In the genomic region with DNA sequence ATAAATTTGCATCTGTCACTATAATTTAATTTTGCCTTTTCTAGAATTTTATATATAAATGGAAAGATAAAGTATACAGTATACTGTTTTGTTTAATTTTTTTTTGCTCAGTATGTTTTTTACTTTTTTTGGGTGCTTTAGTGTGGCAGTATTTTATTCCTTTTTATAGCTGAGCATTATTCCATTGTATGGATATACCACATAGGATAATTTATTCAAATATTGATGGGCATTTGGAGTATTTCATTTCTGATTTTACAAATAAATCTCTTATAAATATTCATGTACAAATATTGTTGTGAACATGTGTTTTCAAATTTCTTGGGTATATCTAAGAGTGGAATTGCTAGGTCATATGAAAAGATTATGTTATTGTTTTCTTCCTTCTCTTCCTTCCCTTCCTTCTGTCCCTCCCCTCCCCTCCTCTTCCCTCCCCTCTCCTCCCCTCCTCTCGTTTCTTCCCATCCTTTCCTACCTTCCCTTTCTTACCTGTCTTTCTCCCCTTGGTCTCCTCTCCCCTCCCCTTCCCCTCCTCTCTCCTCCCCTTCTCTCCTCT, we compare ENCODE assay signal across 19 cellular contexts. TPM values are rescaled to one million over a fixed set of nuclear protein-coding genes. Genes with fewer than 3 reads are reported as not detected.
DNase-seq lines count a peak whose midpoint lies in the region; ATAC-seq, FAIRE-seq and TF ChIP-seq lines count a peak whose summit lies in the region.
"Had no signal": no experiment of that assay in that cellular context is flagged by ENCODE, and none has a peak within 500 bp of the region (broad histone marks: within the 10 kb centered on the region; RNA-seq: fewer than 3 reads in every experiment).

No MANE protein-coding gene starts in this region.

- H3K36me3 ChIP-seq in SK-N-SH (replicated peaks in 1 of 2; ENCODE audit: control insufficient read depth in 1 of 2, insufficient read depth in 2 of 2, low read length in 1 of 2) (peaks cover 0 to 46% of the 10 kb centered on the region in 2 experiments), K562 (ENCODE audit: control insufficient read depth, insufficient read depth, low read length) (no peaks in the 10 kb centered on the region; the same call in 2 of the 3 replicates)
- H3K36me3 ChIP-seq: BE2C had no signal

- H3K79me2 ChIP-seq in SK-N-SH (ENCODE audit: insufficient read depth) (peaks cover 93% of the 10 kb centered on the region), K562 (ENCODE audit: control insufficient read depth, insufficient read depth, low read length) (peaks cover 49% of the 10 kb centered on the region)

- H3K27ac ChIP-seq in SK-N-SH (ENCODE audit: low read depth in 2 of 2, low read length in 1 of 2) (no peak overlapping the region), C4-2B (peak overlapping the region; percentile 22; the same call in 1 of the 2 replicates), K562 (ENCODE audit: extremely low read depth, low read depth, low read length) (no peak overlapping the region)
- H3K27ac ChIP-seq: A549, BLaER1 had no signal

- no peak overlapping the region for H3K9ac ChIP-seq in SK-N-SH
- H3K9ac ChIP-seq in K562 (ENCODE audit: insufficient read depth in 1 of 2, low read depth in 2 of 2, low read length in 2 of 2) = no peak overlapping the region
- H3K9ac ChIP-seq: BLaER1 had no signal

- POLR2A ChIA-PET in SK-N-SH (lab: Yijun Ruan, JAX) (no interaction called here), K562 (lab: Yijun Ruan, JAX) (interaction anchor here (1.6 kb wide), 1 partner anchor 10 kb away, joined by 7 read pairs; no protein-coding TSS in a partner anchor)

- H3K4me2 ChIP-seq in SK-N-SH = no peak overlapping the region
- H3K4me2 ChIP-seq in K562 (ENCODE audit: insufficient read depth, low read length) = no peak overlapping the region
- H3K4me2 ChIP-seq: A549, BLaER1 had no signal

- H3K9me2 ChIP-seq in SK-N-SH = no peaks in the 10 kb centered on the region

- TF ChIP-seq RAD21 in SK-N-SH (IDR thresholded peaks at IDR 0.05; ENCODE audit: low read length) (no peak), K562 (CRISPR knock-in tag; conservative IDR thresholded peaks at IDR 0.05 in 1 of 2, IDR thresholded peaks at IDR 0.05 in 1 of 2) (no peak)

- H2AFZ ChIP-seq in SK-N-SH (ENCODE audit: low read depth) (no peak overlapping the region), K562 (ENCODE audit: low read depth, low read length) (no peak overlapping the region)

- no peaks in the 10 kb centered on the region for H3K9me1 ChIP-seq in K562 (ENCODE audit: control insufficient read depth, insufficient read depth, low read length)

- H3F3A ChIP-seq in SK-N-SH (replicated peaks; ENCODE audit: insufficient read depth) = peaks cover 5% of the 10 kb centered on the region

- CTCF ChIA-PET in SK-N-SH (lab: Yijun Ruan, JAX) (interaction anchor here (0.9 to 1.2 kb wide), 2 partner anchors 10 to 47 kb away, joined by 3 read pairs; no protein-coding TSS in a partner anchor), K562 (lab: Yijun Ruan, JAX; ENCODE audit: low intra/inter-chr PET ratio) (no interaction called here)

- in situ Hi-C loops in K562 (cut with MboI) = no loop called here

- H4K20me1 ChIP-seq in SK-N-SH (ENCODE audit: insufficient read depth) (no peaks in the 10 kb centered on the region), K562 (replicated peaks; ENCODE audit: control insufficient read depth, insufficient read depth, low read length) (no peaks in the 10 kb centered on the region)
- H4K20me1 ChIP-seq: BLaER1 had no signal

- 75% methylated on average over 1 of the region's 1 CpG for WGBS in SK-N-SH (ENCODE audit: low lambda C conversion rate)
- 33% methylated on average over 1 of the region's 1 CpG for WGBS in K562 (ENCODE audit: insufficient coverage, low coverage, missing lambda C conversion rate)

- BruUV-seq in K562 (replicated peaks; lab: Mats Ljungman, UMichigan) = no TSS peak

- TF ChIP-seq EP300 in SK-N-SH (IDR thresholded peaks at IDR 0.05; ENCODE audit: borderline replicate concordance in 1 of 2, low read depth in 1 of 2, low read length in 1 of 2) = no peak
- no peak for TF ChIP-seq EP300 in K562 (IDR thresholded peaks at IDR 0.05; ENCODE audit: low read length)

- intact Hi-C loops in K562 (cut with micrococcal nuclease) = no loop called here

- TF ChIP-seq POLR2A in K562 (conservative IDR thresholded peaks at IDR 0.05) = no peak

- no peak for ATAC-seq in SK-N-SH treated with all-trans-retinoic acid at 6 μM for 48 hours
- ATAC-seq in K562 = no peak
- ATAC-seq: A549; CD8-positive, alpha-beta T cell had no signal

- TF ChIP-seq CTCF in SK-N-SH (IDR thresholded peaks at IDR 0.05) (no peak), C4-2B (conservative IDR thresholded peaks at IDR 0.05) (no peak), K562 (IDR thresholded peaks at IDR 0.05 in 2 of 3, conservative IDR thresholded peaks at IDR 0.05 in 1 of 3; ENCODE audit: insufficient read depth in 2 of 3, low read depth in 1 of 3, low read length in 3 of 3) (no peak)

- FAIRE-seq in K562 (lab: Jason Lieb, UNC) = no peak
- FAIRE-seq: A549, D721Med, G401.6, GM12891, GM19239 had no signal

- no peak overlapping the region for H3K4me3 ChIP-seq in SK-N-SH (ENCODE audit: low read depth in 2 of 2, low read length in 1 of 2)
- no peak overlapping the region for H3K4me3 ChIP-seq in K562
- H3K4me3 ChIP-seq: A549, BLaER1 had no signal

- H3K4me1 ChIP-seq in SK-N-SH (ENCODE audit: control insufficient read depth in 1 of 2, insufficient read depth in 2 of 2, low read depth in 1 of 2, low read length in 1 of 2) (no peaks in the 10 kb centered on the region), K562 (replicated peaks in 1 of 2; ENCODE audit: control insufficient read depth in 2 of 2, insufficient read depth in 2 of 2, low read length in 2 of 2) (peaks cover 0 to 5% of the 10 kb centered on the region in 2 experiments; a peak in 3 of 5 replicates)
- H3K4me1 ChIP-seq: BE2C, BLaER1, Caco-2 had no signal

- DNase-seq in SK-N-SH (no peak), K562 (ENCODE audit: extremely low read depth in 1 of 4, low spot score in 3 of 4) (no peak), AG20443 (ENCODE audit: low spot score) (no peak)
- DNase-seq: BE2C; C1 segment of cervical spinal cord; Caco-2; Calu3; CD4-positive, alpha-beta T cell; CD8-positive, alpha-beta T cell; DMS79 treated with DMSO at 0.1 percent for 48 hours; GF-D8 had no signal

- H3K9me3 ChIP-seq in SK-N-SH (peaks cover 22% of the 10 kb centered on the region), K562 (replicated peaks; ENCODE audit: control insufficient read depth, insufficient read depth, low read depth, low read length) (peaks cover 8% of the 10 kb centered on the region; the same call in 1 of the 2 replicates)
- H3K9me3 ChIP-seq: BE2C had no signal

- H3K27me3 ChIP-seq in SK-N-SH (ENCODE audit: insufficient read depth) = no peaks in the 10 kb centered on the region
- no peaks in the 10 kb centered on the region for H3K27me3 ChIP-seq in K562 (ENCODE audit: control insufficient read depth in 2 of 2, insufficient read depth in 2 of 2, low read length in 2 of 2)
- H3K27me3 ChIP-seq: BE2C, BLaER1 had no signal

TF ChIP-seq in SK-N-SH treated with all-trans-retinoic acid at 6 μM for 48 hours, 23 proteins besides CTCF, POLR2A, EP300 and RAD21:
- TF ChIP-seq SNAI2 (CRISPR knock-in tag; IDR thresholded peaks at IDR 0.05) (no peak), ZNF8 (CRISPR knock-in tag; IDR thresholded peaks at IDR 0.05) (peak; percentile 92)

TF ChIP-seq in SK-N-SH, 30 proteins besides CTCF, POLR2A, EP300 and RAD21 (continues in another document):
- TF ChIP-seq POLR2AphosphoS5 (IDR thresholded peaks at IDR 0.05; ENCODE audit: low read depth, low read length) = no peak
- TF ChIP-seq RCOR1 (IDR thresholded peaks at IDR 0.05; ENCODE audit: low read length) = no peak
- no peak for TF ChIP-seq FOXJ3 (CRISPR knock-in tag; IDR thresholded peaks at IDR 0.05)
- no peak for TF ChIP-seq SMC3 (IDR thresholded peaks at IDR 0.05; ENCODE audit: low read depth, low read length)
- TF ChIP-seq FOSL2 (IDR thresholded peaks at IDR 0.05; ENCODE audit: borderline replicate concordance, low read depth) = no peak
- no peak for TF ChIP-seq MXI1 (IDR thresholded peaks at IDR 0.05; ENCODE audit: low read depth, low read length)
- TF ChIP-seq JUND (IDR thresholded peaks at IDR 0.05) = no peak
- no peak for TF ChIP-seq GATA2 (CRISPR knock-in tag; IDR thresholded peaks at IDR 0.05)
- no peak for TF ChIP-seq RXRA (IDR thresholded peaks at IDR 0.05; ENCODE audit: borderline replicate concordance, low read depth)

TF ChIP-seq in K562, 482 proteins besides CTCF, POLR2A, EP300 and RAD21:
- TF ChIP-seq NR3C1 (CRISPR knock-in tag; IDR thresholded peaks at IDR 0.05) (no peak), PCBP2 (IDR thresholded peaks at IDR 0.05; ENCODE audit: low read depth, low read length, poor library complexity, severe bottlenecking) (peak; percentile 74), TEAD1 (CRISPR knock-in tag; IDR thresholded peaks at IDR 0.05) (no peak), ZNF436 (CRISPR knock-in tag; IDR thresholded peaks at IDR 0.05) (no peak), HNRNPK (IDR thresholded peaks at IDR 0.05; ENCODE audit: low read depth, low read length, poor library complexity, severe bottlenecking) (peak; percentile 74)

RNA-seq across cellular contexts. Expression of a gene that starts 18.5 kb away (rescaled TPM):
- 5.7 and 7.4 TPM in 2 replicates for polyA plus RNA-seq in SK-N-SH (2012; rRNA removed)
- 8.0 and 8.1 TPM in 2 replicates for polyA plus RNA-seq in SK-N-SH (2012; cell fraction: cytosol; rRNA removed)
- polyA plus RNA-seq in SK-N-SH (2012; cell fraction: nucleus; rRNA removed) = 7.0 and 12.4 TPM in 2 replicates
- 19.7 and 45.4 TPM in 2 replicates for total RNA-seq in K562 (2011; cell fraction: chromatin; rRNA removed; ENCODE audit: low replicate concordance)
- total RNA-seq in K562 (2011; cell fraction: nucleolus; rRNA removed) = 10.5 and 11.8 TPM in 2 replicates
- 29.5 and 65.9 TPM in 2 replicates for total RNA-seq in K562 (2011; cell fraction: nucleoplasm; rRNA removed)
- 10.6 and 20.2 TPM in 2 replicates for total RNA-seq in K562 (2014; rRNA removed)
- 20.5 and 24.1 TPM in 2 replicates for total RNA-seq in K562 (2014; rRNA removed; fragmentation: Illumina TruSeq; extraction: Trizol)
- 14.6 and 16.1 TPM in 2 replicates for total RNA-seq in K562 (2015; rRNA removed; fragmentation: Illumina TruSeq; extraction: Trizol)
- 12.9 and 13.2 TPM in 2 replicates for total RNA-seq in K562 (2021)
- polyA plus RNA-seq in K562 (2011; rRNA removed) = 13.3 and 21.7 TPM in 2 replicates
- 3.8 and 6.1 TPM in 2 replicates for polyA plus RNA-seq in K562 (2011; cell fraction: cytosol; rRNA removed)
- 8.4 and 10.2 TPM in 2 replicates for polyA plus RNA-seq in K562 (2011; cell fraction: nucleus; rRNA removed)
- polyA plus RNA-seq in K562 (2012) = 10.3 and 11.7 TPM in 2 replicates
- polyA plus RNA-seq in K562 (2014; fragmentation: Illumina TruSeq; extraction: Trizol) = 8.8 and 10.9 TPM in 2 replicates
- 1 to 10 TPM; 3.5 to 3.7 TPM for polyA plus RNA-seq in K562 (2014; fragmentation: Nextera tagmentation; extraction: Ambion mirVana)
- 11.7 and 14.0 TPM in 2 replicates for polyA plus RNA-seq in K562 (2014; rRNA removed)
- 13.7 and 17.2 TPM in 2 replicates for polyA minus RNA-seq in K562 (2011; rRNA and poly(A)+ RNA removed)
- polyA minus RNA-seq in K562 (2011; cell fraction: cytosol; rRNA and poly(A)+ RNA removed) = 4.8 and 5.4 TPM in 2 replicates
- polyA minus RNA-seq in K562 (2011; cell fraction: nucleus; rRNA and poly(A)+ RNA removed) = 11.8 and 15.4 TPM in 2 replicates
